In the genomic region with DNA sequence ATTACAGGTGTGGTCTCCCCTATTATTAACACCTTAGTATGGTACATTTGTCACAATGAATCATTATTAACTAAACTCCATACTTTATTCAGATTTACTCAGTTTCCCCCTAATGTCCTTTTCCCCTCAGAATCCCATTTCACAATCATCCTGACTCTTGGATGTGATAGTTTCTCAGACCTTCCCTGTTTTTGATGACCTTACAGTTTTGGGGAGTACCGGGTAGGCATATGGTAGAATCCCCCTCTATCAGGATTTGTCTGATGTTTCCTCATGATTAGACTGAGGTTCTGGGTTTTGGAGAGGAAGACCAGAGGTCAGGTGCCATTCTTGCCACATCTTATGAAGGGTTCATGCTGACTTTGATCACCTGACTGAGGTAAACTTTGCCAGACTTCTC, we compare ENCODE assay signal across 16 cellular contexts. TPM values are rescaled to one million over a fixed set of nuclear protein-coding genes. Genes with fewer than 3 reads are reported as not detected.
DNase-seq lines count a peak whose midpoint lies in the region; FAIRE-seq and TF ChIP-seq lines count a peak whose summit lies in the region.
"Had no signal": no experiment of that assay in that cellular context is flagged by ENCODE, and none has a peak within 500 bp of the region (broad histone marks: within the 10 kb centered on the region; RNA-seq: fewer than 3 reads in every experiment).

No MANE protein-coding gene starts in this region.

- H3K79me2 ChIP-seq in astrocyte (ENCODE audit: insufficient read depth, low read length) (no peaks in the 10 kb centered on the region), H9 (ENCODE audit: insufficient read depth, low read length) (no peaks in the 10 kb centered on the region)

- no peak overlapping the region for H2BK20ac ChIP-seq in H9 (ENCODE audit: low read depth, low read length, poor library complexity, severe bottlenecking)

- intact Hi-C loops in Calu3 (cut with micrococcal nuclease; ENCODE audit: unreplicated experiment) = no loop called here

- no peak overlapping the region for H3K14ac ChIP-seq in H9 (ENCODE audit: insufficient read depth, low read length)

- H3K4me3 Mint-ChIP-seq in Calu3 (ENCODE audit: low read depth, unreplicated experiment) (no peak overlapping the region), astrocyte (ENCODE audit: unreplicated experiment) (peak overlapping the region; percentile 20), neural crest cell (no peak overlapping the region), H9 (no peak overlapping the region)
- H3K4me3 Mint-ChIP-seq: CD4-positive, alpha-beta memory T cell had no signal

- no peak overlapping the region for H2AK5ac ChIP-seq in H9 (ENCODE audit: insufficient read length, low read length)

- H3K56ac ChIP-seq in H9 (ENCODE audit: insufficient read length, low read depth, low read length) = no peak overlapping the region

- no peak overlapping the region for H3K18ac ChIP-seq in H9 (ENCODE audit: insufficient read length, low read depth, low read length)

- H3K9ac ChIP-seq in astrocyte (ENCODE audit: low read length) = no peak overlapping the region
- H3K9ac ChIP-seq in H9 (ENCODE audit: extremely low read depth, insufficient read length, low read length) = no peak overlapping the region
- H3K9ac ChIP-seq: GM23248 had no signal

- H3K27me3 Mint-ChIP-seq in Calu3 (ENCODE audit: unreplicated experiment) (no peaks in the 10 kb centered on the region), astrocyte (ENCODE audit: low read depth, unreplicated experiment) (no peaks in the 10 kb centered on the region), neural crest cell (ENCODE audit: low read depth) (no peaks in the 10 kb centered on the region), H9 (ENCODE audit: low read depth) (peaks cover 2% of the 10 kb centered on the region; the same call in 1 of the 2 replicates)
- H3K27me3 Mint-ChIP-seq: CD4-positive, alpha-beta memory T cell had no signal

- H3K9me3 Mint-ChIP-seq in Calu3 (ENCODE audit: low read depth, unreplicated experiment) (no peaks in the 10 kb centered on the region), astrocyte (ENCODE audit: unreplicated experiment) (no peaks in the 10 kb centered on the region), neural crest cell (no peaks in the 10 kb centered on the region), H9 (no peaks in the 10 kb centered on the region)
- H3K9me3 Mint-ChIP-seq: CD4-positive, alpha-beta memory T cell had no signal

- no peak overlapping the region for H2BK12ac ChIP-seq in H9 (ENCODE audit: insufficient read length, low read depth, low read length)

- H3K27ac Mint-ChIP-seq in Calu3 (ENCODE audit: unreplicated experiment) (peak overlapping the region; percentile 42), astrocyte (ENCODE audit: unreplicated experiment) (no peak overlapping the region), neural crest cell (ENCODE audit: unreplicated experiment) (peak overlapping the region; percentile 4), H9 (no peak overlapping the region)
- H3K27ac Mint-ChIP-seq: CD4-positive, alpha-beta memory T cell had no signal

- H3K79me1 ChIP-seq in H9 (ENCODE audit: insufficient read depth, low read depth, low read length, poor library complexity, severe bottlenecking) = no peaks in the 10 kb centered on the region

- H4K20me1 ChIP-seq in astrocyte (ENCODE audit: insufficient read depth, low read length) (no peaks in the 10 kb centered on the region), H9 (ENCODE audit: control insufficient read depth, insufficient read depth, insufficient read length) (no peaks in the 10 kb centered on the region)

- WGBS in H9 (ENCODE audit: extremely low coverage, insufficient read length, low lambda C conversion rate) = no CpG with 5 or more reads among the region's 1 CpG

- no peak overlapping the region for H3T11ph ChIP-seq in H9 (ENCODE audit: low read length)

- H3K36me3 Mint-ChIP-seq in Calu3 (ENCODE audit: insufficient read depth, unreplicated experiment) = peaks cover 32% of the 10 kb centered on the region
- H3K36me3 Mint-ChIP-seq in astrocyte (ENCODE audit: low read depth, unreplicated experiment) = no peaks in the 10 kb centered on the region
- H3K36me3 Mint-ChIP-seq in neural crest cell (ENCODE audit: low read depth) = peaks cover 3% of the 10 kb centered on the region
- peaks cover 7 to 27% (median 26%) of the 10 kb centered on the region in 3 experiments for H3K36me3 Mint-ChIP-seq in H9 (ENCODE audit: insufficient read depth in 1 of 3, low read depth in 3 of 3)
- H3K36me3 Mint-ChIP-seq: CD4-positive, alpha-beta memory T cell had no signal

- H3K23ac ChIP-seq in H9 (ENCODE audit: insufficient read length, low read depth, low read length) = no peak overlapping the region

- H3K4me1 Mint-ChIP-seq in Calu3 (ENCODE audit: low read depth, unreplicated experiment) = peaks cover 12% of the 10 kb centered on the region
- H3K4me1 Mint-ChIP-seq in astrocyte (ENCODE audit: low read depth, unreplicated experiment) = peaks cover 2% of the 10 kb centered on the region
- peaks cover 11% of the 10 kb centered on the region for H3K4me1 Mint-ChIP-seq in neural crest cell
- peaks cover 9 to 10% of the 10 kb centered on the region in 2 experiments for H3K4me1 Mint-ChIP-seq in H9

- H2BK120ac ChIP-seq in H9 (ENCODE audit: low read depth, low read length, poor library complexity, severe bottlenecking) = no peak overlapping the region

- H2AFZ ChIP-seq in astrocyte (ENCODE audit: low read depth, low read length) = no peak overlapping the region
- H2AFZ ChIP-seq in H9 (ENCODE audit: low read length) = no peak overlapping the region
- H2AFZ ChIP-seq: GM23248 had no signal

- peaks cover 5% of the 10 kb centered on the region for H3K36me3 ChIP-seq in astrocyte (ENCODE audit: insufficient read depth, low read length)

- H3K27me3 ChIP-seq in astrocyte (ENCODE audit: insufficient read depth, low read length) (no peaks in the 10 kb centered on the region), H9 (ENCODE audit: insufficient read depth, low read length) (no peaks in the 10 kb centered on the region)

- H3K4me2 ChIP-seq in astrocyte (ENCODE audit: low read length) = no peak overlapping the region
- no peak overlapping the region for H3K4me2 ChIP-seq in H9 (ENCODE audit: insufficient read depth, insufficient read length, low read length)

- H3K23me2 ChIP-seq in H9 (ENCODE audit: insufficient read length, low read depth, low read length, poor library complexity, severe bottlenecking) = no peaks in the 10 kb centered on the region

- FAIRE-seq in astrocyte (lab: Jason Lieb, UNC) = no peak
- FAIRE-seq: G401.6, GM12892, H1 had no signal

- no peak overlapping the region for H3K27ac ChIP-seq in astrocyte (ENCODE audit: low read depth, low read length)
- no peak overlapping the region for H3K27ac ChIP-seq in H9 (ENCODE audit: insufficient read length, low read depth, low read length)
- H3K27ac ChIP-seq: GM23248 had no signal

- H3K4me1 ChIP-seq in astrocyte (ENCODE audit: insufficient read depth, low read length) (peaks cover 4% of the 10 kb centered on the region), H9 (ENCODE audit: insufficient read depth, low read length) (no peaks in the 10 kb centered on the region)

- H4K5ac ChIP-seq in H9 (ENCODE audit: insufficient read length, low read depth, low read length) = no peak overlapping the region

- H4K8ac ChIP-seq in H9 (replicated peaks; ENCODE audit: insufficient read length, low read depth, low read length) = no peak overlapping the region

- H2BK5ac ChIP-seq in H9 (ENCODE audit: insufficient read length, low read length) = no peak overlapping the region

- no peak overlapping the region for H3K4ac ChIP-seq in H9 (ENCODE audit: low read depth, low read length)

- no peak overlapping the region for H3K4me3 ChIP-seq in astrocyte (ENCODE audit: insufficient read depth, low read depth, low read length)
- H3K4me3 ChIP-seq: GM23248 had no signal

- no peak overlapping the region for H2BK15ac ChIP-seq in H9 (ENCODE audit: low read depth, low read length)

- DNase-seq in Calu3 = no peak
- no peak for DNase-seq in astrocyte (ENCODE audit: low read depth)
- no peak for DNase-seq in neural crest cell (ENCODE audit: low read depth, low spot score)
- DNase-seq in H9 = no peak
- no peak for DNase-seq in NCI-H1694 (lab: John Stamatoyannopoulos, UW)
- DNase-seq: 8988T; C1 segment of cervical spinal cord; CD4-positive, alpha-beta memory T cell; COR-L47; DMS153; DND-41; GM23248; H7 had no signal

- TF ChIP-seq CTCF in Calu3 (IDR thresholded peaks at IDR 0.05; ENCODE audit: unreplicated experiment) (no peak), astrocyte (IDR thresholded peaks at IDR 0.05; ENCODE audit: insufficient read depth, low read depth, low read length) (no peak), neural crest cell (conservative IDR thresholded peaks at IDR 0.05) (no peak), H9 (conservative IDR thresholded peaks at IDR 0.05) (no peak)

- BruUV-seq in Calu3 (replicated peaks; lab: Mats Ljungman, UMichigan) = no TSS peak

- H4K91ac ChIP-seq in H9 (ENCODE audit: insufficient read length, low read depth, low read length) = no peak overlapping the region

- CTCF ChIA-PET in Calu3 (lab: Charles Lee) = no interaction called here

- H3K9me3 ChIP-seq in astrocyte (ENCODE audit: insufficient read depth, low read depth, low read length) (no peaks in the 10 kb centered on the region), H9 (ENCODE audit: control insufficient read depth, low read depth, low read length) (no peaks in the 10 kb centered on the region)

RNA-seq across cellular contexts. Expression of a gene that starts 6.0 kb away (rescaled TPM):
- 0.19 TPM in 1 of 2 replicates, not detected in the other for total RNA-seq in Calu3 (2022)
- total RNA-seq in astrocyte = not detected in 2 replicates
- total RNA-seq in neural crest cell = 0.25 and 0.26 TPM in 2 replicates
- 0.31 and 0.90 TPM in 2 replicates for total RNA-seq in H9 (2021)
- total RNA-seq: CD4-positive, alpha-beta memory T cell; GM23248; H1 had no signal

RNA-seq across cellular contexts. Expression of a gene that starts 22.3 kb away (rescaled TPM):
- total RNA-seq in Calu3 (2022) = 56.0 and 58.8 TPM in 2 replicates
- total RNA-seq in astrocyte = 28.2 and 28.8 TPM in 2 replicates
- total RNA-seq in neural crest cell = 33.5 and 33.7 TPM in 2 replicates
- 20.6 and 22.9 TPM in 2 replicates for total RNA-seq in H9 (2021)

RNA-seq across cellular contexts. Expression of a gene that starts 22.7 kb away (rescaled TPM):
- total RNA-seq in Calu3 (2022) = 24.4 and 24.8 TPM in 2 replicates
- 1.6 and 2.3 TPM in 2 replicates for total RNA-seq in astrocyte
- total RNA-seq in neural crest cell = 22.1 and 23.3 TPM in 2 replicates
- total RNA-seq in H9 (2021) = 23.3 and 24.1 TPM in 2 replicates

RNA-seq across cellular contexts. Expression of a gene that starts 35.2 kb away (rescaled TPM):
- total RNA-seq in Calu3 (2022) (93.1 and 112 TPM in 2 replicates), astrocyte (87.0 and 96.0 TPM in 2 replicates), neural crest cell (115 and 119 TPM in 2 replicates), H9 (2021) (125 and 134 TPM in 2 replicates)

RNA-seq across cellular contexts. Expression of a gene that starts 41.0 kb away (rescaled TPM):
- total RNA-seq in Calu3 (2022) (22.4 and 22.8 TPM in 2 replicates), astrocyte (18.7 and 21.6 TPM in 2 replicates), neural crest cell (27.1 and 27.2 TPM in 2 replicates), H9 (2021) (39.5 and 41.3 TPM in 2 replicates)

Comparison
In these comparisons a context has a peak if more than half of its experiments do, and no peak if none do; other contexts are left out.
1. H3K27ac Mint-ChIP-seq: peak in Calu3 (single experiment) and neural crest cell (single experiment); none in astrocyte (single experiment) and H9 (0 of 3).